ENCODE assay signal across 1 cellular context in the genomic region with DNA sequence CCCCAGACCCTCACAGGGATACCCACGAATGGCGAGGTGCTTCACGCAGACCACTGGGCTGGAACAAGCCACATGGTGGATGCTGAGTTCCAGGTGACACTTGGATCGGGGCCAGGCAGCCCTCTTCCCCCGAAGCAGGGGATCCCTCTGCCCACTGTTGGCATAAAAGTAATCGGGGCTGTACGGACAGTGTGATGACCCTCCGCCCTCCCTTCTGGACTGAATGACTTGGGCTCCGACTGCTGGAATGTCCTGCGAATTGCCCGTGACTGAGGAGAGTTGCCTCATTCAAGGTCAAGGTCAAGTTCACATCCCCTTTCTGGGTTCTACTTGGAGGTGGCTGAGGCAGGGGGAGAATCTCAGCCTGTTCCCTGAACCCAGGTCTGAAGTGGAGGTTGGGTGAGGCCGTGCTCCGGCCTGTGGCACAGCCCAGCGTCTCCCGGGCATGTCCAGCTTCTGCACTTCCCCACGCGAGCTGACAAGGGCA.
TF ChIP-seq lines count a peak whose summit lies in the region.

No MANE protein-coding gene starts in this region.

TF ChIP-seq in H1, 55 proteins besides CTCF, POLR2A, EP300 and RAD21 (continued from another document):
- TF ChIP-seq TAF7 (optimal IDR thresholded peaks at IDR 0.05; ENCODE audit: borderline replicate concordance, low read depth, low read length) (no peak), SUZ12 (IDR thresholded peaks at IDR 0.05; ENCODE audit: low read length) (no peak), GTF2F1 (IDR thresholded peaks at IDR 0.05; ENCODE audit: borderline replicate concordance, low read depth, low read length) (no peak), SP1 (IDR thresholded peaks at IDR 0.05; ENCODE audit: low read depth, low read length) (no peak), KDM1A (IDR thresholded peaks at IDR 0.05; ENCODE audit: borderline replicate concordance, low read length) (no peak), BACH1 (IDR thresholded peaks at IDR 0.05; ENCODE audit: low read length) (no peak), FOSL1 (IDR thresholded peaks at IDR 0.05; ENCODE audit: insufficient read depth, low read depth, low read length) (no peak), SAP30 (IDR thresholded peaks at IDR 0.05; ENCODE audit: insufficient read depth, insufficient replicate concordance, low read length) (no peak), SIX5 (IDR thresholded peaks at IDR 0.05; ENCODE audit: low read depth, low read length) (no peak), NANOG (IDR thresholded peaks at IDR 0.05; ENCODE audit: insufficient read depth, low read depth, low read length, poor library complexity, severe bottlenecking) (no peak), YY1 (IDR thresholded peaks at IDR 0.05; ENCODE audit: low read depth, low read length) (no peak), SIN3A (conservative IDR thresholded peaks at IDR 0.05 in 1 of 2, IDR thresholded peaks at IDR 0.05 in 1 of 2; ENCODE audit: low read depth in 1 of 2, low read length in 2 of 2) (no peak), POLR2AphosphoS5 (IDR thresholded peaks at IDR 0.05; ENCODE audit: low read depth, low read length) (no peak), HDAC6 (IDR thresholded peaks at IDR 0.05; ENCODE audit: low read depth, low read length) (no peak), KDM5A (IDR thresholded peaks at IDR 0.05; ENCODE audit: low read length) (no peak), KDM4A (IDR thresholded peaks at IDR 0.05; ENCODE audit: low read depth, low read length, severe bottlenecking) (no peak), RFX5 (IDR thresholded peaks at IDR 0.05; ENCODE audit: borderline replicate concordance, low read depth, low read length) (no peak)
- TF ChIP-seq, protein P1, sequence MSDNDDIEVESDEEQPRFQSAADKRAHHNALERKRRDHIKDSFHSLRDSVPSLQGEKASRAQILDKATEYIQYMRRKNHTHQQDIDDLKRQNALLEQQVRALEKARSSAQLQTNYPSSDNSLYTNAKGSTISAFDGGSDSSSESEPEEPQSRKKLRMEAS (IDR thresholded peaks at IDR 0.05): no peak
